Comparison of ENCODE assay signal across 8 cellular contexts in the genomic region with DNA sequence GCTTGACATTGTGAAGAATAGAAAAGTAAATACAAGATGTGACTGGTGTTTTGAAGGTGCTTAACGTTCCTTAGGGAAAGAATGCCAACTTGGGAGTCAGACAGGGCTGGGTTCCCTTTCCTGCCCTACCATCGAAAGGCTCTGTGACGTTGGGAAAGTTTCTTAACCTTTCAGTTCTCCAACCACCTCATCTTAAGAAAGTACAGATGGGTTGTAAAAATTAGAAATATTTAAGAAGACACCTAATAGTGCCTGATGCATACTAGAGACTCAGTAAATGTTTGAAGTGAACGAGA. TPM values are rescaled to one million over a fixed set of nuclear protein-coding genes. Genes with fewer than 3 reads are reported as not detected.
A peak's percentile ranks its signal among the peaks of the same experiment; 100 is the strongest.
DNase-seq lines count a peak whose midpoint lies in the region; ATAC-seq and TF ChIP-seq lines count a peak whose summit lies in the region.

No MANE protein-coding gene starts in this region.

- H3K27ac Mint-ChIP-seq in HFFc6, result peak overlapping the region; percentile 95
- peak overlapping the region; percentile 89 for H3K27ac Mint-ChIP-seq in activated T-helper 1 cell treated with anti-CD3 and anti-CD28 coated beads, Interleukin-12 subunit alpha, Interleukin-12 subunit beta, Interleukin-2, Interleukin-4 antibody, amounts not matched to agents 30 ng/mL and 10 ng/mL and 1 ng/mL, durations not matched to agents 14 hours and 24 hours and 36 hours
- peak overlapping the region; percentile 92 for H3K27ac Mint-ChIP-seq in stimulated activated naive B cell treated with anti-CD40 and anti-IgM and Interleukin-4, amounts not matched to agents 10 μg/mL and 1 μg/mL and 100 μg/mL, for 72 hours

- TF ChIP-seq CTCF in HFFc6 (IDR thresholded peaks at IDR 0.05) (no peak), GM10266 (IDR thresholded peaks at IDR 0.05; ENCODE audit: control insufficient read depth, insufficient read depth, low read depth, missing control alignments) (no peak)

- DNase-seq in HFFc6 (no peak), KG1 (lab: John Stamatoyannopoulos, UW) (no peak), GM10266 (ENCODE audit: extremely low spot score) (no peak)
- no peak for DNase-seq in activated T-helper 1 cell treated with anti-CD3 and anti-CD28 coated beads, Interleukin-12 subunit alpha, Interleukin-12 subunit beta, Interleukin-2, Interleukin-4 antibody, amounts not matched to agents 30 ng/mL and 10 ng/mL and 1 ng/mL, durations not matched to agents 14 hours and 24 hours and 36 hours (ENCODE audit: low spot score)
- no peak for DNase-seq in stimulated activated naive B cell treated with anti-CD40 and anti-IgM and Interleukin-4, amounts not matched to agents 10 μg/mL and 1 μg/mL and 100 μg/mL, for 72 hours

- no peaks in the 10 kb centered on the region for H3K9me3 ChIP-seq in iPS-18a (ENCODE audit: control insufficient read depth, low read depth, low read length)

- peaks cover 29% of the 10 kb centered on the region for H3K4me1 ChIP-seq in iPS-18a (ENCODE audit: control insufficient read depth, low read depth, low read length)

- H3K9me3 Mint-ChIP-seq in HFFc6, result no peaks in the 10 kb centered on the region
- H3K9me3 Mint-ChIP-seq in activated T-helper 1 cell treated with anti-CD3 and anti-CD28 coated beads, Interleukin-12 subunit alpha, Interleukin-12 subunit beta, Interleukin-2, Interleukin-4 antibody, amounts not matched to agents 30 ng/mL and 10 ng/mL and 1 ng/mL, durations not matched to agents 14 hours and 24 hours and 36 hours, result no peaks in the 10 kb centered on the region
- H3K9me3 Mint-ChIP-seq in stimulated activated naive B cell treated with anti-CD40 and anti-IgM and Interleukin-4, amounts not matched to agents 10 μg/mL and 1 μg/mL and 100 μg/mL, for 72 hours, result no peaks in the 10 kb centered on the region

- peaks cover 46% of the 10 kb centered on the region for H3K4me1 Mint-ChIP-seq in HFFc6 (ENCODE audit: low read depth)
- peaks cover 57% of the 10 kb centered on the region for H3K4me1 Mint-ChIP-seq in activated T-helper 1 cell treated with anti-CD3 and anti-CD28 coated beads, Interleukin-12 subunit alpha, Interleukin-12 subunit beta, Interleukin-2, Interleukin-4 antibody, amounts not matched to agents 30 ng/mL and 10 ng/mL and 1 ng/mL, durations not matched to agents 14 hours and 24 hours and 36 hours (ENCODE audit: low read depth)
- peaks cover 40 to 60% of the 10 kb centered on the region in 2 donors for H3K4me1 Mint-ChIP-seq in stimulated activated naive B cell treated with anti-CD40 and anti-IgM and Interleukin-4, amounts not matched to agents 10 μg/mL and 1 μg/mL and 100 μg/mL, for 72 hours

- no peak overlapping the region for H3K27ac ChIP-seq in iPS-18a (ENCODE audit: low read length)

- intact Hi-C loops in activated T-helper 1 cell treated with anti-CD3 and anti-CD28 coated beads, Interleukin-12 subunit alpha, Interleukin-12 subunit beta, Interleukin-2, Interleukin-4 antibody, amounts not matched to agents 30 ng/mL and 10 ng/mL and 1 ng/mL, durations not matched to agents 14 hours and 24 hours and 36 hours (cut with micrococcal nuclease), result loop anchor here (5.0 to 10.0 kb wide), 3 partner anchors 135 to 1472 kb away; a partner anchor contains a TSS

- H3K27me3 ChIP-seq in iPS-18a (ENCODE audit: control insufficient read depth, insufficient read depth, low read length), result no peaks in the 10 kb centered on the region

- H3K27me3 Mint-ChIP-seq in HFFc6 (ENCODE audit: insufficient read depth), result no peaks in the 10 kb centered on the region
- H3K27me3 Mint-ChIP-seq in activated T-helper 1 cell treated with anti-CD3 and anti-CD28 coated beads, Interleukin-12 subunit alpha, Interleukin-12 subunit beta, Interleukin-2, Interleukin-4 antibody, amounts not matched to agents 30 ng/mL and 10 ng/mL and 1 ng/mL, durations not matched to agents 14 hours and 24 hours and 36 hours (ENCODE audit: insufficient read depth), result no peaks in the 10 kb centered on the region
- H3K27me3 Mint-ChIP-seq in stimulated activated naive B cell treated with anti-CD40 and anti-IgM and Interleukin-4, amounts not matched to agents 10 μg/mL and 1 μg/mL and 100 μg/mL, for 72 hours, result no peaks in the 10 kb centered on the region

- H3K36me3 Mint-ChIP-seq in HFFc6 (ENCODE audit: low read depth), result peaks cover 5% of the 10 kb centered on the region
- peaks cover 33% of the 10 kb centered on the region for H3K36me3 Mint-ChIP-seq in activated T-helper 1 cell treated with anti-CD3 and anti-CD28 coated beads, Interleukin-12 subunit alpha, Interleukin-12 subunit beta, Interleukin-2, Interleukin-4 antibody, amounts not matched to agents 30 ng/mL and 10 ng/mL and 1 ng/mL, durations not matched to agents 14 hours and 24 hours and 36 hours (ENCODE audit: low read depth)
- peaks cover 0 to 24% of the 10 kb centered on the region in 2 donors for H3K36me3 Mint-ChIP-seq in stimulated activated naive B cell treated with anti-CD40 and anti-IgM and Interleukin-4, amounts not matched to agents 10 μg/mL and 1 μg/mL and 100 μg/mL, for 72 hours

- peak overlapping the region; percentile 95 for H3K4me3 ChIP-seq in iPS-18a (ENCODE audit: low read length)

- H3K4me3 Mint-ChIP-seq in HFFc6, result peak overlapping the region; percentile 98
- peak overlapping the region; percentile 94 for H3K4me3 Mint-ChIP-seq in activated T-helper 1 cell treated with anti-CD3 and anti-CD28 coated beads, Interleukin-12 subunit alpha, Interleukin-12 subunit beta, Interleukin-2, Interleukin-4 antibody, amounts not matched to agents 30 ng/mL and 10 ng/mL and 1 ng/mL, durations not matched to agents 14 hours and 24 hours and 36 hours
- H3K4me3 Mint-ChIP-seq in stimulated activated naive B cell treated with anti-CD40 and anti-IgM and Interleukin-4, amounts not matched to agents 10 μg/mL and 1 μg/mL and 100 μg/mL, for 72 hours, result peak overlapping the region; percentile 87 to 92

- H3K9ac ChIP-seq in iPS-18a (ENCODE audit: low read length), result peak overlapping the region; percentile 82

- peaks cover 6% of the 10 kb centered on the region for H3K36me3 ChIP-seq in iPS-18a (ENCODE audit: control insufficient read depth, low read depth, low read length)

- no peak for ATAC-seq in stimulated activated naive B cell treated with anti-CD40 and anti-IgM and Interleukin-4, amounts not matched to agents 10 μg/mL and 1 μg/mL and 100 μg/mL, for 72 hours (replicated peaks)
- no peak for ATAC-seq in HG03521 (IDR thresholded peaks at IDR 0.05; ENCODE audit: unreplicated experiment)
- ATAC-seq in HG02973 (IDR thresholded peaks at IDR 0.05; ENCODE audit: unreplicated experiment), result no peak

RNA-seq across cellular contexts. Expression of a gene that starts 1.1 kb away (rescaled TPM):
- total RNA-seq in HFFc6 (2021; fragmentation: NEBNext Ultra II Directional; extraction: Animal tissue kit (Norgen Biotek cat#: 25700)), result 10 to 100 TPM; 32.1 to 40.8 (median 38.4) TPM
- total RNA-seq in activated T-helper 1 cell treated with anti-CD3 and anti-CD28 coated beads, Interleukin-12 subunit alpha, Interleukin-12 subunit beta, Interleukin-2, Interleukin-4 antibody, amounts not matched to agents 30 ng/mL and 10 ng/mL and 1 ng/mL, durations not matched to agents 14 hours and 24 hours and 36 hours, result 102 and 111 TPM in 2 replicates

RNA-seq across cellular contexts. Expression of a gene that starts 6.1 kb away (rescaled TPM):
- 10 to 100 TPM; 37.8 to 44.6 (median 41.0) TPM for total RNA-seq in HFFc6 (2021; fragmentation: NEBNext Ultra II Directional; extraction: Animal tissue kit (Norgen Biotek cat#: 25700))
- 77.7 and 86.0 TPM in 2 replicates for total RNA-seq in activated T-helper 1 cell treated with anti-CD3 and anti-CD28 coated beads, Interleukin-12 subunit alpha, Interleukin-12 subunit beta, Interleukin-2, Interleukin-4 antibody, amounts not matched to agents 30 ng/mL and 10 ng/mL and 1 ng/mL, durations not matched to agents 14 hours and 24 hours and 36 hours

RNA-seq across cellular contexts. Expression of a gene that starts 25.1 kb away (rescaled TPM):
- total RNA-seq in HFFc6 (2021; fragmentation: NEBNext Ultra II Directional; extraction: Animal tissue kit (Norgen Biotek cat#: 25700)), result 100 to 1,000 TPM; 121 to 141 (median 132) TPM
- 153 and 156 TPM in 2 replicates for total RNA-seq in activated T-helper 1 cell treated with anti-CD3 and anti-CD28 coated beads, Interleukin-12 subunit alpha, Interleukin-12 subunit beta, Interleukin-2, Interleukin-4 antibody, amounts not matched to agents 30 ng/mL and 10 ng/mL and 1 ng/mL, durations not matched to agents 14 hours and 24 hours and 36 hours

RNA-seq across cellular contexts. Expression of a gene that starts 49.0 kb away (rescaled TPM):
- total RNA-seq in HFFc6 (2021; fragmentation: NEBNext Ultra II Directional; extraction: Animal tissue kit (Norgen Biotek cat#: 25700)), result 100 to 1,000 TPM in 3 of 6 experiments, 10 to 100 TPM in 3; 90.4 to 104 (median 100.0) TPM
- total RNA-seq in activated T-helper 1 cell treated with anti-CD3 and anti-CD28 coated beads, Interleukin-12 subunit alpha, Interleukin-12 subunit beta, Interleukin-2, Interleukin-4 antibody, amounts not matched to agents 30 ng/mL and 10 ng/mL and 1 ng/mL, durations not matched to agents 14 hours and 24 hours and 36 hours, result 146 and 154 TPM in 2 replicates

RNA-seq across cellular contexts. Expression of a gene that starts 50.4 kb away (rescaled TPM):
- total RNA-seq in HFFc6 (2021; fragmentation: NEBNext Ultra II Directional; extraction: Animal tissue kit (Norgen Biotek cat#: 25700)), result 10 to 100 TPM; 21.9 to 32.4 (median 25.9) TPM
- total RNA-seq in activated T-helper 1 cell treated with anti-CD3 and anti-CD28 coated beads, Interleukin-12 subunit alpha, Interleukin-12 subunit beta, Interleukin-2, Interleukin-4 antibody, amounts not matched to agents 30 ng/mL and 10 ng/mL and 1 ng/mL, durations not matched to agents 14 hours and 24 hours and 36 hours, result 8.6 and 8.8 TPM in 2 replicates
